ENCODE assay signal across 24 cellular contexts in genomic region chr10:70228503-70228902, GRCh38. TPM values are rescaled to one million over a fixed set of nuclear protein-coding genes. Genes with fewer than 3 reads are reported as not detected.
DNase-seq lines count a peak whose midpoint lies in the region; ATAC-seq and TF ChIP-seq lines count a peak whose summit lies in the region.
"Had no signal": no experiment of that assay in that cellular context is flagged by ENCODE, and none has a peak within 500 bp of the region (broad histone marks: within the 10 kb centered on the region; RNA-seq: fewer than 3 reads in every experiment).

No MANE protein-coding gene starts in this region.

- no peaks in the 10 kb centered on the region for H3K9me3 Mint-ChIP-seq in activated T-cell treated with anti-CD3 and anti-CD28 coated beads, Interleukin-2, amount 50 U/mL, for 4 hours
- H3K9me3 Mint-ChIP-seq: activated CD8-positive, alpha-beta T cell treated with anti-CD3 and anti-CD28 coated beads for 36 hours; activated naive CD8-positive, alpha-beta T cell treated with anti-CD3 and anti-CD28 coated beads, Interleukin-2, amount 10 ng/mL, durations not matched to agents 7 days and 5 days; activated T-cell treated with anti-CD3 and anti-CD28 coated beads, Interleukin-2, amount 50 U/mL, for 24 hours; naive thymus-derived CD4-positive, alpha-beta T cell had no signal

- DNase-seq in NCI-H1105 treated with DMSO at 0.1 percent for 48 hours (lab: John Stamatoyannopoulos, UW) (peak; percentile 4), NCI-H1105 (lab: John Stamatoyannopoulos, UW) (no peak), NCI-H69 (lab: John Stamatoyannopoulos, UW) (peak; percentile 71), colonic mucosa (no peak), gastrocnemius medialis (no peak), GM19240 (ENCODE audit: insufficient read length, low spot score) (no peak), SKM-1 treated with dmso at 0.1 percent for 144 hours (lab: John Stamatoyannopoulos, UW; ENCODE audit: unreplicated experiment) (no peak)
- DNase-seq in activated T-cell treated with anti-CD3 and anti-CD28 coated beads, Interleukin-2, amount 50 U/mL, for 4 hours, result no peak
- DNase-seq: 8988T; activated CD8-positive, alpha-beta T cell treated with anti-CD3 and anti-CD28 coated beads for 36 hours; activated naive CD8-positive, alpha-beta T cell treated with anti-CD3 and anti-CD28 coated beads, Interleukin-2, amount 10 ng/mL, durations not matched to agents 7 days and 5 days; activated T-cell treated with anti-CD3 and anti-CD28 coated beads, Interleukin-2, amount 50 U/mL, for 24 hours; central memory CD4-positive, alpha-beta T cell; effector CD8-positive, alpha-beta T cell; heart right ventricle; naive thymus-derived CD4-positive, alpha-beta T cell; NCI-H1436 treated with DMSO at 0.1 percent for 48 hours; Right ventricle myocardium superior; stimulated activated CD4-positive, alpha-beta T cell treated with anti-CD3 and anti-CD28 coated beads, Interleukin-4, amount 100 ng/mL, for 4 hours; testis had no signal

- TF ChIP-seq CTCF in colonic mucosa (IDR thresholded peaks at IDR 0.05), result no peak
- no peak for TF ChIP-seq CTCF in gastrocnemius medialis (IDR thresholded peaks at IDR 0.05 in 4 of 5, conservative IDR thresholded peaks at IDR 0.05 in 1 of 5)

- TF ChIP-seq POLR2A in gastrocnemius medialis (IDR thresholded peaks at IDR 0.05), result no peak

- intact Hi-C loops in colonic mucosa (cut with DNase I) (no loop called here), gastrocnemius medialis (cut with DNase I; ENCODE audit: low total_unique reads) (no loop called here)

- peaks cover 36% of the 10 kb centered on the region for H3K4me1 Mint-ChIP-seq in activated T-cell treated with anti-CD3 and anti-CD28 coated beads, Interleukin-2, amount 50 U/mL, for 4 hours (ENCODE audit: low read depth)

- H3K4me3 ChIP-seq in colonic mucosa, result no peak overlapping the region
- H3K4me3 ChIP-seq in gastrocnemius medialis, result no peak overlapping the region
- H3K4me3 ChIP-seq: heart right ventricle, lung, skin epidermis, testis had no signal

- H3K9me3 ChIP-seq in colonic mucosa, result no peaks in the 10 kb centered on the region
- H3K9me3 ChIP-seq in gastrocnemius medialis, result no peaks in the 10 kb centered on the region
- H3K9me3 ChIP-seq: heart right ventricle, testis had no signal

- in situ Hi-C loops in gastrocnemius medialis (cut with MboI; ENCODE audit: low sequenced_read_pairs in 4 of 4), result loop anchor here in 3 of 4 donors (5.0 to 10.0 kb wide), 2 partner anchors 46 to 134 kb away; no protein-coding TSS in a partner anchor

- no peak overlapping the region for H3K4me3 Mint-ChIP-seq in activated T-cell treated with anti-CD3 and anti-CD28 coated beads, Interleukin-2, amount 50 U/mL, for 4 hours
- H3K4me3 Mint-ChIP-seq: activated CD8-positive, alpha-beta T cell treated with anti-CD3 and anti-CD28 coated beads for 36 hours; activated naive CD8-positive, alpha-beta T cell treated with anti-CD3 and anti-CD28 coated beads, Interleukin-2, amount 10 ng/mL, durations not matched to agents 7 days and 5 days; activated T-cell treated with anti-CD3 and anti-CD28 coated beads, Interleukin-2, amount 50 U/mL, for 24 hours had no signal

- no peak for ATAC-seq in gastrocnemius medialis
- ATAC-seq in activated T-cell treated with anti-CD3 and anti-CD28 coated beads, Interleukin-2, amount 50 U/mL, for 4 hours, result no peak
- ATAC-seq: activated CD8-positive, alpha-beta T cell treated with anti-CD3 and anti-CD28 coated beads for 36 hours; naive thymus-derived CD4-positive, alpha-beta T cell had no signal

- peaks cover 3% of the 10 kb centered on the region for H3K36me3 ChIP-seq in colonic mucosa
- H3K36me3 ChIP-seq in gastrocnemius medialis, result peaks cover 0 to 14% of the 10 kb centered on the region in 2 donors

- no peaks in the 10 kb centered on the region for H3K4me1 ChIP-seq in colonic mucosa
- peaks cover 19 to 21% of the 10 kb centered on the region in 2 donors for H3K4me1 ChIP-seq in gastrocnemius medialis
- H3K4me1 ChIP-seq: parathyroid adenoma had no signal

- peak overlapping the region; percentile 87 for H3K27ac ChIP-seq in colonic mucosa
- peak overlapping the region in 3 of 4 donors; percentile 3 to 25 (median 19) for H3K27ac ChIP-seq in gastrocnemius medialis
- H3K27ac ChIP-seq: parathyroid adenoma had no signal

- H3K9ac ChIP-seq in colonic mucosa (ENCODE audit: low read depth in 2 of 2, low read length in 2 of 2), result peak overlapping the region in 1 of 2 donors; percentile 4
- H3K9ac ChIP-seq: parathyroid adenoma had no signal

- H3K27me3 ChIP-seq in colonic mucosa (no peaks in the 10 kb centered on the region), gastrocnemius medialis (no peaks in the 10 kb centered on the region)
- H3K27me3 ChIP-seq: heart right ventricle, testis had no signal

- peaks cover 24% of the 10 kb centered on the region for H3K36me3 Mint-ChIP-seq in activated T-cell treated with anti-CD3 and anti-CD28 coated beads, Interleukin-2, amount 50 U/mL, for 4 hours (ENCODE audit: insufficient read depth)

- H3K27me3 Mint-ChIP-seq in activated T-cell treated with anti-CD3 and anti-CD28 coated beads, Interleukin-2, amount 50 U/mL, for 4 hours (ENCODE audit: low read depth), result no peaks in the 10 kb centered on the region
- H3K27me3 Mint-ChIP-seq: activated CD8-positive, alpha-beta T cell treated with anti-CD3 and anti-CD28 coated beads for 36 hours; activated naive CD8-positive, alpha-beta T cell treated with anti-CD3 and anti-CD28 coated beads, Interleukin-2, amount 10 ng/mL, durations not matched to agents 7 days and 5 days; activated T-cell treated with anti-CD3 and anti-CD28 coated beads, Interleukin-2, amount 50 U/mL, for 24 hours; naive thymus-derived CD4-positive, alpha-beta T cell had no signal

RNA-seq across cellular contexts. Expression of gene PPA1, which starts 4.7 kb away (rescaled TPM):
- total RNA-seq in colonic mucosa (100 to 1,000 TPM; 180 to 186 TPM), gastrocnemius medialis (100 to 1,000 TPM in 1 of 4 donors, 10 to 100 TPM in 3; 73.9 to 146 (median 95.3) TPM)
- 100 to 1,000 TPM; 362 to 495 (median 375) TPM for total RNA-seq in activated T-cell treated with anti-CD3 and anti-CD28 coated beads, Interleukin-2, amount 50 U/mL, for 4 hours

RNA-seq across cellular contexts. Expression of gene NPFFR1, which starts 55.3 kb away (rescaled TPM):
- total RNA-seq in colonic mucosa, result under 1 TPM; 0.07 to 0.08 TPM
- under 1 TPM in 1 of 4 donors, not detected in 3; 0.03 TPM for total RNA-seq in gastrocnemius medialis
- not detected for total RNA-seq in activated T-cell treated with anti-CD3 and anti-CD28 coated beads, Interleukin-2, amount 50 U/mL, for 4 hours
- total RNA-seq: activated CD8-positive, alpha-beta T cell treated with anti-CD3 and anti-CD28 coated beads for 36 hours; T-helper 1 cell treated with Interleukin-12 subunit alpha and Interleukin-12 subunit beta and Interleukin-4 antibody, amounts not matched to agents 30 ng/mL and 1 ng/mL, for 36 hours had no signal

RNA-seq across cellular contexts. Expression of gene SAR1A, which starts 58.2 kb away (rescaled TPM):
- total RNA-seq in colonic mucosa (10 to 100 TPM; 83.4 to 89.9 TPM), gastrocnemius medialis (10 to 100 TPM; 53.9 to 64.4 (median 59.5) TPM)
- total RNA-seq in activated T-cell treated with anti-CD3 and anti-CD28 coated beads, Interleukin-2, amount 50 U/mL, for 4 hours, result 100 to 1,000 TPM; 140 to 147 (median 142) TPM

Comparison
In these comparisons a context has a peak if more than half of its experiments do, and no peak if none do; other contexts are left out.
1. DNase-seq: peak in NCI-H1105 treated with DMSO at 0.1 percent for 48 hours (single experiment) and NCI-H69 (single experiment); none in NCI-H1105 (single experiment), colonic mucosa (single experiment), gastrocnemius medialis (0 of 2), GM19240 (single experiment), activated T-cell treated with anti-CD3 and anti-CD28 coated beads, Interleukin-2, amount 50 U/mL, for 4 hours (single experiment) and SKM-1 treated with dmso at 0.1 percent for 144 hours (single experiment).